In the genomic region with DNA sequence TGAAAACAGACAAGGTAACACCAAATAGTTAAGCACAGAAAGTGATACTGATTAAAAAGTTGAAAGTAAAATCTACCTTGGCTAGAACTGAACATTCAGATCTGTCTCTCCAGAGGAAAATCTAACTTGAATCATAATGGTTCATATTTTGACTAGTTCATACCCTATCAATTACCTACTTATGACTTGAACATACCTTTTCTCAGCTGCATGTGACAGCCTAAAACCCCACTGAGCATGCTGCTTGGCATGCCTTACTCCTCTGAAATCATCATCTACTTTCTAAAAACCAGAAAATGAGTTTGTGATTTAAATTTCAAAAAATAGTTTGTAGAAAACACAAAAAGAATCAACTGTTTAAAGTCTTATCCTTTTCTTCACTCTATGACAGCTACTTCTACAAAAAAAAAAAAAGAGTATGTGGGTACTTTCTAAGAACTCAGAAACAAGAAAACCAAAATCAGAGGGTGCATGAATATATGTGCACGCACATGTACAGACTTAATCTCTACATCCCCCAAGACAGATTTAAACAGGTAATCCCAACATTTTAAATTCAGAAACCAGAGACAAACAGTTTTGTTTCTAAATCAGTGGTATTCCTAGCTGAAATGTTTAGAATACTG, we compare ENCODE assay signal across 7 cellular contexts. TPM values are rescaled to one million over a fixed set of nuclear protein-coding genes. Genes with fewer than 3 reads are reported as not detected.
DNase-seq lines count a peak whose midpoint lies in the region; ATAC-seq, FAIRE-seq and TF ChIP-seq lines count a peak whose summit lies in the region.
"Not testable (repeated sequence)": the region's sequence is repeated elsewhere in the genome, so short reads cannot be mapped to it uniquely, and the experiment has no call there.

No MANE protein-coding gene starts in this region.

- FAIRE-seq in GM19239 (lab: Jason Lieb, UNC) (peak; percentile 69), islet of Langerhans (lab: Jason Lieb, UNC) (peak; percentile 51), small intestine (lab: Jason Lieb, UNC) (peak; percentile 47)

- not testable (repeated sequence) for H3K4me3 ChIP-seq in small intestine (ENCODE audit: low read depth in 1 of 2, low read length in 2 of 2)

- H3K9me3 ChIP-seq in CD4-positive, alpha-beta T cell (ENCODE audit: control insufficient read depth, low read length); small intestine (ENCODE audit: control insufficient read depth, low read depth): not testable (repeated sequence)

- not testable (repeated sequence) for H3K9me3 Mint-ChIP-seq in CD4-positive, alpha-beta T cell; activated CD4-positive, alpha-beta T cell treated with anti-CD3 and anti-CD28 coated beads for 36 hours (ENCODE audit: low read depth); activated T-helper 17 cell treated with anti-CD3 and anti-CD28 coated beads, Interleukin-2, amount 50 U/mL, for 72 hours; activated naive CD8-positive, alpha-beta T cell treated with anti-CD3 and anti-CD28 coated beads, Interleukin-2, amount 50 U/mL, for 24 hours

- H3K27me3 Mint-ChIP-seq in CD4-positive, alpha-beta T cell; activated CD4-positive, alpha-beta T cell treated with anti-CD3 and anti-CD28 coated beads for 36 hours; activated T-helper 17 cell treated with anti-CD3 and anti-CD28 coated beads, Interleukin-2, amount 50 U/mL, for 72 hours; activated naive CD8-positive, alpha-beta T cell treated with anti-CD3 and anti-CD28 coated beads, Interleukin-2, amount 50 U/mL, for 24 hours: not testable (repeated sequence)

- WGBS in small intestine, 3 donors: 94 to 100% (median 97%) methylated on average over 1 of the region's 1 CpG

- H3K27ac Mint-ChIP-seq in CD4-positive, alpha-beta T cell: peak overlapping the region; percentile 57
- peak overlapping the region; percentile 82 for H3K27ac Mint-ChIP-seq in activated CD4-positive, alpha-beta T cell treated with anti-CD3 and anti-CD28 coated beads for 36 hours
- peak overlapping the region; percentile 79 for H3K27ac Mint-ChIP-seq in activated T-helper 17 cell treated with anti-CD3 and anti-CD28 coated beads, Interleukin-2, amount 50 U/mL, for 72 hours
- H3K27ac Mint-ChIP-seq in activated naive CD8-positive, alpha-beta T cell treated with anti-CD3 and anti-CD28 coated beads, Interleukin-2, amount 50 U/mL, for 24 hours: peak overlapping the region; percentile 17

- not testable (repeated sequence) for H3K4me1 ChIP-seq in small intestine (ENCODE audit: control insufficient read depth in 2 of 2, insufficient read depth in 1 of 2, low read depth in 1 of 2, low read length in 1 of 2)

- intact Hi-C loops in CD4-positive, alpha-beta T cell (cut with DNase I, micrococcal nuclease): loop anchor here in 1 of 2 experiments (10.0 kb wide), 1 partner anchor 70 kb away; a partner anchor contains a TSS
- intact Hi-C loops in activated CD4-positive, alpha-beta T cell treated with anti-CD3 and anti-CD28 coated beads for 36 hours (cut with DNase I, micrococcal nuclease): loop anchor here in 1 of 2 experiments (2.0 kb wide), 1 partner anchor 244 kb away; a partner anchor contains a TSS

- peaks cover 51% of the 10 kb centered on the region for H3K4me1 Mint-ChIP-seq in CD4-positive, alpha-beta T cell (ENCODE audit: low read depth)
- peaks cover 38% of the 10 kb centered on the region for H3K4me1 Mint-ChIP-seq in activated CD4-positive, alpha-beta T cell treated with anti-CD3 and anti-CD28 coated beads for 36 hours
- peaks cover 18% of the 10 kb centered on the region for H3K4me1 Mint-ChIP-seq in activated T-helper 17 cell treated with anti-CD3 and anti-CD28 coated beads, Interleukin-2, amount 50 U/mL, for 72 hours
- H3K4me1 Mint-ChIP-seq in activated naive CD8-positive, alpha-beta T cell treated with anti-CD3 and anti-CD28 coated beads, Interleukin-2, amount 50 U/mL, for 24 hours: peaks cover 29% of the 10 kb centered on the region

- not testable (repeated sequence) for H3K27me3 ChIP-seq in CD4-positive, alpha-beta T cell (ENCODE audit: control insufficient read depth, insufficient read depth, low read length); small intestine (ENCODE audit: control insufficient read depth in 2 of 2, insufficient read depth in 2 of 2, low read length in 2 of 2)

- not testable (repeated sequence) for H3K27ac ChIP-seq in CD4-positive, alpha-beta T cell (ENCODE audit: low read depth, low read length); small intestine (ENCODE audit: low read depth in 1 of 2, low read length in 1 of 2)

- CTCF ChIA-PET in CD4-positive, alpha-beta T cell (lab: Charles Lee): interaction anchor here (2.5 kb wide), 1 partner anchor 244 kb away, joined by 11 read pairs; a partner anchor contains a TSS
- CTCF ChIA-PET in activated CD4-positive, alpha-beta T cell treated with anti-CD3 and anti-CD28 coated beads for 36 hours (lab: Charles Lee): interaction anchor here (0.6 to 4.0 kb wide), 4 partner anchors 9 to 320 kb away, joined by 3 to 22 read pairs (median 3); a partner anchor contains a TSS

- POLR2A ChIA-PET in CD4-positive, alpha-beta T cell (lab: Charles Lee): not testable (repeated sequence)
- POLR2A ChIA-PET in activated CD4-positive, alpha-beta T cell treated with anti-CD3 and anti-CD28 coated beads for 36 hours (lab: Charles Lee): interaction anchor here (0.9 kb wide), 1 partner anchor 244 kb away, joined by 7 read pairs; a partner anchor contains a TSS

- H3K36me3 ChIP-seq in small intestine (ENCODE audit: control insufficient read depth in 2 of 2, insufficient read depth in 2 of 2, low read length in 2 of 2): not testable (repeated sequence)

- not testable (repeated sequence) for TF ChIP-seq CTCF in CD4-positive, alpha-beta T cell (IDR thresholded peaks at IDR 0.05)

- ATAC-seq in CD4-positive, alpha-beta T cell (ENCODE audit: poor library complexity): not testable (repeated sequence)
- peak; percentile 96 for ATAC-seq in activated CD4-positive, alpha-beta T cell treated with anti-CD3 and anti-CD28 coated beads for 36 hours
- ATAC-seq in activated T-helper 17 cell treated with anti-CD3 and anti-CD28 coated beads, Interleukin-2, amount 50 U/mL, for 72 hours (replicated peaks): peak; percentile 93
- peak; percentile 36 for ATAC-seq in activated naive CD8-positive, alpha-beta T cell treated with anti-CD3 and anti-CD28 coated beads, Interleukin-2, amount 50 U/mL, for 24 hours

- DNase-seq in CD4-positive, alpha-beta T cell; GM19239 (ENCODE audit: insufficient read length, low spot score); activated CD4-positive, alpha-beta T cell treated with anti-CD3 and anti-CD28 coated beads for 36 hours; activated naive CD8-positive, alpha-beta T cell treated with anti-CD3 and anti-CD28 coated beads, Interleukin-2, amount 50 U/mL, for 24 hours; small intestine: not testable (repeated sequence)

- peaks cover 92% of the 10 kb centered on the region for H3K36me3 Mint-ChIP-seq in CD4-positive, alpha-beta T cell (ENCODE audit: low read depth)
- H3K36me3 Mint-ChIP-seq in activated CD4-positive, alpha-beta T cell treated with anti-CD3 and anti-CD28 coated beads for 36 hours (ENCODE audit: low read depth): peaks cover 55% of the 10 kb centered on the region
- peaks cover 91% of the 10 kb centered on the region for H3K36me3 Mint-ChIP-seq in activated T-helper 17 cell treated with anti-CD3 and anti-CD28 coated beads, Interleukin-2, amount 50 U/mL, for 72 hours (ENCODE audit: low read depth)
- H3K36me3 Mint-ChIP-seq in activated naive CD8-positive, alpha-beta T cell treated with anti-CD3 and anti-CD28 coated beads, Interleukin-2, amount 50 U/mL, for 24 hours (ENCODE audit: low read depth): peaks cover 63% of the 10 kb centered on the region

- not testable (repeated sequence) for H3K4me3 Mint-ChIP-seq in CD4-positive, alpha-beta T cell; activated CD4-positive, alpha-beta T cell treated with anti-CD3 and anti-CD28 coated beads for 36 hours; activated naive CD8-positive, alpha-beta T cell treated with anti-CD3 and anti-CD28 coated beads, Interleukin-2, amount 50 U/mL, for 24 hours
- peak overlapping the region; percentile 58 for H3K4me3 Mint-ChIP-seq in activated T-helper 17 cell treated with anti-CD3 and anti-CD28 coated beads, Interleukin-2, amount 50 U/mL, for 72 hours

RNA-seq across cellular contexts. Expression of a gene that starts 28.4 kb away (rescaled TPM):
- total RNA-seq in CD4-positive, alpha-beta T cell: 100 to 1,000 TPM; 205 to 210 TPM
- total RNA-seq in activated CD4-positive, alpha-beta T cell treated with anti-CD3 and anti-CD28 coated beads for 36 hours: 100 to 1,000 TPM in 1 of 2 experiments, 10 to 100 TPM in 1; 77.0 to 134 TPM
- total RNA-seq in activated T-helper 17 cell treated with anti-CD3 and anti-CD28 coated beads, Interleukin-2, amount 50 U/mL, for 72 hours: 100 to 1,000 TPM in 1 of 2 donors, 10 to 100 TPM in 1; 78.1 to 101 TPM
- 10 to 100 TPM; 32.7 to 34.3 (median 32.7) TPM for polyA plus RNA-seq in small intestine

Comparison
In these comparisons a context has a peak if more than half of its experiments do, and no peak if none do; other contexts are left out.
1. H3K27ac Mint-ChIP-seq: peak in every context shown above with its lines; median percentile 82 in activated CD4-positive, alpha-beta T cell treated with anti-CD3 and anti-CD28 coated beads for 36 hours; 79 in activated T-helper 17 cell treated with anti-CD3 and anti-CD28 coated beads, Interleukin-2, amount 50 U/mL, for 72 hours; 57 in CD4-positive, alpha-beta T cell; 17 in activated naive CD8-positive, alpha-beta T cell treated with anti-CD3 and anti-CD28 coated beads, Interleukin-2, amount 50 U/mL, for 24 hours.